20 cellular contexts compared by ENCODE assay signal in the genomic region with DNA sequence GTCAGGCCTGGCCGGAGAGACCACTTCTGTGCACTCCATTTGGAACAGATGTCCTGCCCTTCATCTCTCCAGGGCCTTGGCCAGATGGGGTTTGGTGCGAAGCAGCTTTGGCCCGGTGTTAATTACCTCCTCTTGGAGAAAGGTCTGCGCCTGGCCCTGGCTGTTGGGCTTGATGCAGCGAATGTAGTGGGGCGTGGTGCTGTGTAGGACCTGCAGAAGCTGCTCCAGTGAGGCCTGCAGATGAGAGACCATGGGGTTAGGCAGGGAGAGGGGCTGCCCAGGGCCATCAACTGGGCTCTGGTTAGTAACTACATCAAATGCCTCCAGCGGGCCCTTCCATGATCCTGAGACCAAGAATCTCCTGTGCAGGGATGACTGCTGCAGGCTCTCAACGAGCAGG.
"Had no signal": no experiment of that assay in that cellular context is flagged by ENCODE, and none has a peak within 500 bp of the region (broad histone marks: within the 10 kb centered on the region; RNA-seq: fewer than 3 reads in every experiment).

No MANE protein-coding gene starts in this region.

- H3K27ac ChIP-seq: colonic mucosa, ovary, skin epidermis, uterus had no signal

- DNase-seq: activated CD4-positive, alpha-beta T cell treated with anti-CD3 and anti-CD28 coated beads for 4 hours; activated CD4-positive, alpha-beta T cell treated with anti-CD3 and anti-CD28 coated beads, Interleukin-2, amount 50 U/mL, for 4 hours; activated naive CD4-positive, alpha-beta T cell treated with Interleukin-2 at 50 U/mL for 16 hours; activated T-cell treated with anti-CD3 and anti-CD28 coated beads, Interleukin-2, amount 50 U/mL, for 4 hours; anterior cingulate cortex; colonic mucosa; effector CD8-positive, alpha-beta T cell; left colon; mammary epithelial cell; naive B cell; nephron progenitor cell; ovary; stimulated activated CD4-positive, alpha-beta T cell treated with anti-CD3 and anti-CD28 coated beads, Interleukin-12 subunit alpha, Interleukin-12 subunit beta, amount 100 ng/mL, for 4 hours; stimulated activated CD4-positive, alpha-beta T cell treated with anti-CD3 and anti-CD28 coated beads, Interleukin-4, amount 100 ng/mL, for 24 hours; stimulated activated naive CD8-positive, alpha-beta T cell treated with anti-CD3 and anti-CD28 coated beads, Interleukin-15, amount 100 ng/mL, for 72 hours; substantia nigra; T-helper 17 cell; T1000; uterus had no signal
